Comparison of ENCODE assay signal across 8 cellular contexts in genomic region chr19:15463865-15464371, GRCh38. TPM values are rescaled to one million over a fixed set of nuclear protein-coding genes. Genes with fewer than 3 reads are reported as not detected.
A peak's percentile ranks its signal among the peaks of the same experiment; 100 is the strongest.
DNase-seq lines count a peak whose midpoint lies in the region; ATAC-seq, FAIRE-seq and TF ChIP-seq lines count a peak whose summit lies in the region.

No MANE protein-coding gene starts in this region.

- H3K23me2 ChIP-seq in H1 (ENCODE audit: low read depth, low read length): peaks cover 2% of the 10 kb centered on the region; the same call in 1 of the 2 replicates

- no peak overlapping the region for H3K4ac ChIP-seq in H1 (replicated peaks; ENCODE audit: insufficient read length, low read depth, low read length)

- ATAC-seq in HG03097 (IDR thresholded peaks at IDR 0.05; ENCODE audit: low FRiP score, unreplicated experiment) (peak; percentile 38), HG03378 (IDR thresholded peaks at IDR 0.05; ENCODE audit: unreplicated experiment) (no peak)

- H3K4me3 ChIP-seq in CD8-positive, alpha-beta memory T cell (ENCODE audit: low read length): peak overlapping the region; percentile 98
- peak overlapping the region in 1 of 4 experiments; percentile 33; a peak in 1 of 8 replicates for H3K4me3 ChIP-seq in H1 (ENCODE audit: extremely low read depth in 1 of 4, insufficient read depth in 2 of 4, low read depth in 3 of 4, low read length in 4 of 4)

- no peak overlapping the region for H2BK15ac ChIP-seq in H1 (ENCODE audit: low read length)

- 0 out of 4 replicates have a peak, but pooled peaks of 1 of the 2 experiments have one; percentile 4 for TF ChIP-seq RAD21 in H1 (IDR thresholded peaks at IDR 0.05 in 1 of 2, conservative IDR thresholded peaks at IDR 0.05 in 1 of 2; ENCODE audit: low read depth in 2 of 2, low read length in 2 of 2)

- no peak overlapping the region; the same call in 1 of the 2 replicates for H2BK12ac ChIP-seq in H1 (ENCODE audit: low read depth, low read length)

- 72% methylated on average over 11 of the region's 25 CpGs; no CpG with 5 or more reads in 1 of the 2 experiments for WGBS in H1 (ENCODE audit: extremely low coverage in 1 of 2, insufficient coverage in 1 of 2, insufficient read length in 1 of 2, insufficient replicate concordance in 2 of 2, low coverage in 1 of 2, low lambda C conversion rate in 2 of 2, missing lambda C conversion rate in 1 of 2), 2 experiments

- no peaks in the 10 kb centered on the region for H3K79me2 ChIP-seq in H1 (ENCODE audit: control insufficient read depth in 1 of 2, insufficient read depth in 2 of 2, low read length in 2 of 2)

- H3K27me3 ChIP-seq in CD8-positive, alpha-beta memory T cell (ENCODE audit: insufficient read depth, low read length, poor library complexity, severe bottlenecking): no peaks in the 10 kb centered on the region
- H3K27me3 ChIP-seq in H1 (replicated peaks in 1 of 4; ENCODE audit: control insufficient read depth in 3 of 4, extremely low read depth in 1 of 4, insufficient read depth in 3 of 4, low read length in 3 of 4): peaks cover 5 to 22% (median 12%) of the 10 kb centered on the region in 4 experiments

- TF ChIP-seq CTCF in H1 (IDR thresholded peaks at IDR 0.05; ENCODE audit: control extremely low read depth in 1 of 3, insufficient read depth in 1 of 3, low read depth in 1 of 3, low read length in 3 of 3): peak in 2 of 3 experiments; percentile 1 to 8; a peak in 2 of 4 replicates

- peaks cover 26% of the 10 kb centered on the region for H3K36me3 ChIP-seq in CD8-positive, alpha-beta memory T cell (ENCODE audit: insufficient read depth, low read length)
- H3K36me3 ChIP-seq in H1 (ENCODE audit: control insufficient read depth in 2 of 4, insufficient read depth in 4 of 4, low read length in 3 of 4): no peaks in the 10 kb centered on the region

- TF ChIP-seq EP300 in H1 (IDR thresholded peaks at IDR 0.05; ENCODE audit: borderline replicate concordance in 1 of 2, low read depth in 2 of 2, low read length in 2 of 2): no peak

- H2AK5ac ChIP-seq in H1 (ENCODE audit: low read depth, low read length): no peak overlapping the region

- no peak overlapping the region for H2AFZ ChIP-seq in H1 (ENCODE audit: low read length)

- H3K14ac ChIP-seq in H1 (ENCODE audit: insufficient read length): no peak overlapping the region

- H3K4me2 ChIP-seq in H1 (ENCODE audit: insufficient read depth in 1 of 2, low read depth in 2 of 2, low read length in 2 of 2): peak overlapping the region in 1 of 2 experiments; percentile 9; a peak in 2 of 4 replicates

- no peak overlapping the region for H3K23ac ChIP-seq in H1 (ENCODE audit: insufficient read length)

- H3K18ac ChIP-seq in H1 (ENCODE audit: extremely low read depth, low read length): no peak overlapping the region

- peaks cover 0 to 44% (median 2%) of the 10 kb centered on the region in 3 donors for H3K36me3 Mint-ChIP-seq in CD8-positive, alpha-beta memory T cell

- peaks cover under 1 to 5% of the 10 kb centered on the region in 2 experiments for H4K20me1 ChIP-seq in H1 (replicated peaks in 1 of 2; ENCODE audit: control insufficient read depth in 1 of 2, insufficient read depth in 2 of 2, low read length in 2 of 2)

- CTCF ChIA-PET in CD8-positive, alpha-beta memory T cell (lab: Charles Lee): interaction anchor here (0.8 to 5.4 kb wide), 6 partner anchors 12 to 92 kb away, joined by 3 to 35 read pairs (median 16); partner anchors contain the start of gene AKAP8L
- CTCF ChIA-PET in H1 (lab: Charles Lee; ENCODE audit: partially characterized antibody): interaction anchor here (1.1 to 4.5 kb wide), 2 partner anchors 9 to 33 kb away, joined by 3 to 25 read pairs; no protein-coding TSS in a partner anchor

- peak overlapping the region; percentile 92 to 99 (median 97) for H3K4me3 Mint-ChIP-seq in CD8-positive, alpha-beta memory T cell

- H3K27me3 Mint-ChIP-seq in CD8-positive, alpha-beta memory T cell: peaks cover 0 to under 1% of the 10 kb centered on the region in 2 donors

- H3K79me1 ChIP-seq in H1 (ENCODE audit: low read depth, low read length): no peaks in the 10 kb centered on the region

- no peak overlapping the region for H4K91ac ChIP-seq in H1 (replicated peaks; ENCODE audit: insufficient read length, low read length)

- peaks cover 55 to 74% (median 71%) of the 10 kb centered on the region in 3 donors for H3K4me1 Mint-ChIP-seq in CD8-positive, alpha-beta memory T cell

- H3K27ac ChIP-seq in CD8-positive, alpha-beta memory T cell (ENCODE audit: low read depth, low read length): peak overlapping the region; percentile 80
- H3K27ac ChIP-seq in H1 (ENCODE audit: low read depth, low read length): no peak overlapping the region

- H3K9me3 ChIP-seq in CD8-positive, alpha-beta memory T cell (ENCODE audit: low read length): no peaks in the 10 kb centered on the region
- H3K9me3 ChIP-seq in H1 (ENCODE audit: insufficient read depth in 2 of 2, low read depth in 1 of 2, low read length in 1 of 2): no peaks in the 10 kb centered on the region

- no peak overlapping the region for H4K5ac ChIP-seq in H1 (ENCODE audit: insufficient read length, low read depth, low read length)

- H2BK5ac ChIP-seq in H1 (ENCODE audit: low read depth, low read length): no peak overlapping the region

- H3K56ac ChIP-seq in H1 (replicated peaks; ENCODE audit: insufficient read length, low read depth, low read length): no peak overlapping the region

- H2BK20ac ChIP-seq in H1 (ENCODE audit: low read length): no peak overlapping the region

- H2BK120ac ChIP-seq in H1 (replicated peaks; ENCODE audit: low read depth, low read length): no peak overlapping the region

- H4K8ac ChIP-seq in H1 (ENCODE audit: extremely low read depth, insufficient read depth, low read length): peak overlapping the region; percentile 79; the same call in 1 of the 2 replicates

- no peaks in the 10 kb centered on the region for H3K9me3 Mint-ChIP-seq in CD8-positive, alpha-beta memory T cell

- no peak overlapping the region for H3K9ac ChIP-seq in H1 (replicated peaks in 1 of 4; ENCODE audit: extremely low read depth in 1 of 4, low read depth in 3 of 4, low read length in 3 of 4)

- peak; percentile 66 to 86 (median 80) for DNase-seq in CD8-positive, alpha-beta memory T cell
- DNase-seq in activated CD4-positive, alpha-beta T cell treated with anti-CD3 and anti-CD28 coated beads for 48 hours: peak; percentile 84
- no peak for DNase-seq in H1 (ENCODE audit: low read depth in 1 of 2, low spot score in 2 of 2)
- DNase-seq in stimulated activated CD4-positive, alpha-beta T cell treated with anti-CD3 and anti-CD28 coated beads, Interleukin-4, amount 100 ng/mL, for 4 hours: peak; percentile 62 to 70
- no peak for DNase-seq in SW480 (ENCODE audit: low spot score)
- no peak for DNase-seq in NCI-H446 treated with DMSO at 0.1 percent for 48 hours (lab: John Stamatoyannopoulos, UW)

- POLR2A ChIA-PET in CD8-positive, alpha-beta memory T cell (lab: Charles Lee): interaction anchor here (0.6 to 3.1 kb wide), 11 partner anchors 9 to 92 kb away, joined by 3 to 18 read pairs (median 7); partner anchors contain the start of genes AKAP8, AKAP8L and WIZ
- POLR2A ChIA-PET in H1 (lab: Charles Lee; ENCODE audit: partially characterized antibody): no interaction called here

- peak overlapping the region; percentile 91 to 99 (median 97) for H3K27ac Mint-ChIP-seq in CD8-positive, alpha-beta memory T cell

- no peak for FAIRE-seq in H1 (lab: Jason Lieb, UNC)

- H3K4me1 ChIP-seq in CD8-positive, alpha-beta memory T cell (ENCODE audit: insufficient read depth, low read length): peaks cover 74% of the 10 kb centered on the region
- H3K4me1 ChIP-seq in H1 (replicated peaks in 1 of 4; ENCODE audit: control insufficient read depth in 3 of 4, insufficient read depth in 4 of 4, low read length in 3 of 4): 0 out of 7 replicates have a peak, but pooled peaks cover 0 to 2% (median 0%) of the 10 kb centered on the region in 4 experiments

- TF ChIP-seq POLR2A in H1 (IDR thresholded peaks at IDR 0.05; ENCODE audit: control extremely low read depth in 1 of 2, low read depth in 2 of 2, low read length in 2 of 2): no peak

RNA-seq across cellular contexts. Expression of gene RASAL3, which starts 0.4 kb away (rescaled TPM):
- total RNA-seq in CD8-positive, alpha-beta memory T cell: 100 to 1,000 TPM; 120 to 125 TPM
- polyA plus RNA-seq in CD8-positive, alpha-beta memory T cell: 144 TPM
- 0.19 TPM in 2 replicates for total RNA-seq in H1 (2021; fragmentation: NEBNext Ultra II Directional; extraction: Animal tissue kit (Norgen Biotek cat#: 25700))
- polyA plus RNA-seq in H1 (2011; rRNA removed): 0.63 and 2.4 TPM in 2 replicates
- 0.57 TPM for polyA plus RNA-seq in H1 (2011; cell fraction: cytosol; rRNA removed)
- 2.5 TPM for polyA plus RNA-seq in H1 (2011; cell fraction: nucleus; rRNA removed)
- 0.20 to 0.94 TPM (median 0.53 TPM) in 4 replicates for polyA plus RNA-seq in H1 (2012, experiment 1 of 2)
- polyA plus RNA-seq in H1 (2012, experiment 2 of 2): 0.47 TPM
- polyA plus RNA-seq in H1 (2013, experiment 1 of 2): 0.67 TPM
- 0.64 TPM for polyA plus RNA-seq in H1 (2013, experiment 2 of 2)
- polyA minus RNA-seq in H1 (2011; rRNA and poly(A)+ RNA removed): 0.16 TPM in 1 of 2 replicates, not detected in the other
- not detected for polyA minus RNA-seq in H1 (2011; cell fraction: cytosol; rRNA and poly(A)+ RNA removed)
- polyA minus RNA-seq in H1 (2011; cell fraction: nucleus; rRNA and poly(A)+ RNA removed): 0.50 TPM

RNA-seq across cellular contexts. Expression of gene WIZ, which starts 14.2 kb away (rescaled TPM):
- 10 to 100 TPM; 28.9 to 31.2 TPM for total RNA-seq in CD8-positive, alpha-beta memory T cell
- 1.8 TPM for polyA plus RNA-seq in CD8-positive, alpha-beta memory T cell
- 33.2 and 34.4 TPM in 2 replicates for total RNA-seq in H1 (2021; fragmentation: NEBNext Ultra II Directional; extraction: Animal tissue kit (Norgen Biotek cat#: 25700))
- polyA plus RNA-seq in H1 (2011; rRNA removed): 12.5 and 22.7 TPM in 2 replicates
- 11.9 TPM for polyA plus RNA-seq in H1 (2011; cell fraction: cytosol; rRNA removed)
- 33.7 TPM for polyA plus RNA-seq in H1 (2011; cell fraction: nucleus; rRNA removed)
- polyA plus RNA-seq in H1 (2012, experiment 1 of 2): 19.0 to 28.5 TPM (median 25.3 TPM) in 4 replicates
- polyA plus RNA-seq in H1 (2012, experiment 2 of 2): 19.5 TPM
- polyA plus RNA-seq in H1 (2013, experiment 1 of 2): 21.0 TPM
- polyA plus RNA-seq in H1 (2013, experiment 2 of 2): 20.8 TPM
- 4.1 and 4.7 TPM in 2 replicates for polyA minus RNA-seq in H1 (2011; rRNA and poly(A)+ RNA removed)
- 16.7 TPM for polyA minus RNA-seq in H1 (2011; cell fraction: cytosol; rRNA and poly(A)+ RNA removed)
- 12.7 TPM for polyA minus RNA-seq in H1 (2011; cell fraction: nucleus; rRNA and poly(A)+ RNA removed)

RNA-seq across cellular contexts. Expression of gene PGLYRP2, which starts 15.4 kb away (rescaled TPM):
- under 1 TPM in 1 of 2 experiments, not detected in 1; 0.13 TPM for total RNA-seq in CD8-positive, alpha-beta memory T cell
- 0.49 TPM for polyA plus RNA-seq in CD8-positive, alpha-beta memory T cell
- not detected in 2 replicates for total RNA-seq in H1 (2021; fragmentation: NEBNext Ultra II Directional; extraction: Animal tissue kit (Norgen Biotek cat#: 25700))
- not detected in 2 replicates for polyA plus RNA-seq in H1 (2011; rRNA removed)
- not detected for polyA plus RNA-seq in H1 (2011; cell fraction: cytosol; rRNA removed)
- not detected for polyA plus RNA-seq in H1 (2011; cell fraction: nucleus; rRNA removed)
- not detected in 4 replicates for polyA plus RNA-seq in H1 (2012, experiment 1 of 2)
- polyA plus RNA-seq in H1 (2012, experiment 2 of 2): not detected
- polyA plus RNA-seq in H1 (2013, experiment 1 of 2): 0.02 TPM
- not detected for polyA plus RNA-seq in H1 (2013, experiment 2 of 2)
- polyA minus RNA-seq in H1 (2011; rRNA and poly(A)+ RNA removed): not detected in 2 replicates
- polyA minus RNA-seq in H1 (2011; cell fraction: cytosol; rRNA and poly(A)+ RNA removed): not detected
- polyA minus RNA-seq in H1 (2011; cell fraction: nucleus; rRNA and poly(A)+ RNA removed): not detected

RNA-seq across cellular contexts. Expression of gene CYP4F22, which starts 44.4 kb away (rescaled TPM):
- total RNA-seq in CD8-positive, alpha-beta memory T cell: under 1 TPM; 0.71 to 0.79 TPM
- 5.1 TPM for polyA plus RNA-seq in CD8-positive, alpha-beta memory T cell
- not detected in 2 replicates for total RNA-seq in H1 (2021; fragmentation: NEBNext Ultra II Directional; extraction: Animal tissue kit (Norgen Biotek cat#: 25700))
- polyA plus RNA-seq in H1 (2011; rRNA removed): not detected in 2 replicates
- 0.04 TPM for polyA plus RNA-seq in H1 (2011; cell fraction: cytosol; rRNA removed)
- polyA plus RNA-seq in H1 (2011; cell fraction: nucleus; rRNA removed): not detected
- polyA plus RNA-seq in H1 (2012, experiment 1 of 2): not detected in 4 replicates
- not detected for polyA plus RNA-seq in H1 (2012, experiment 2 of 2)
- 2.5 TPM for polyA plus RNA-seq in H1 (2013, experiment 1 of 2)
- polyA plus RNA-seq in H1 (2013, experiment 2 of 2): 2.9 TPM
- 0.07 TPM in 1 of 2 replicates, not detected in the other for polyA minus RNA-seq in H1 (2011; rRNA and poly(A)+ RNA removed)
- not detected for polyA minus RNA-seq in H1 (2011; cell fraction: cytosol; rRNA and poly(A)+ RNA removed)
- polyA minus RNA-seq in H1 (2011; cell fraction: nucleus; rRNA and poly(A)+ RNA removed): not detected

RNA-seq across cellular contexts. Expression of gene AKAP8L, which starts 45.1 kb away (rescaled TPM):
- total RNA-seq in CD8-positive, alpha-beta memory T cell: 10 to 100 TPM; 74.5 to 74.9 TPM
- polyA plus RNA-seq in CD8-positive, alpha-beta memory T cell: 69.8 TPM
- 127 and 138 TPM in 2 replicates for total RNA-seq in H1 (2021; fragmentation: NEBNext Ultra II Directional; extraction: Animal tissue kit (Norgen Biotek cat#: 25700))
- 75.1 and 149 TPM in 2 replicates for polyA plus RNA-seq in H1 (2011; rRNA removed)
- 130 TPM for polyA plus RNA-seq in H1 (2011; cell fraction: cytosol; rRNA removed)
- 1,038 TPM for polyA plus RNA-seq in H1 (2011; cell fraction: nucleus; rRNA removed)
- polyA plus RNA-seq in H1 (2012, experiment 1 of 2): 104 to 148 TPM (median 127 TPM) in 4 replicates
- polyA plus RNA-seq in H1 (2012, experiment 2 of 2): 45.6 TPM
- 108 TPM for polyA plus RNA-seq in H1 (2013, experiment 1 of 2)
- 92.0 TPM for polyA plus RNA-seq in H1 (2013, experiment 2 of 2)
- polyA minus RNA-seq in H1 (2011; rRNA and poly(A)+ RNA removed): 112 and 116 TPM in 2 replicates
- 69.8 TPM for polyA minus RNA-seq in H1 (2011; cell fraction: cytosol; rRNA and poly(A)+ RNA removed)
- polyA minus RNA-seq in H1 (2011; cell fraction: nucleus; rRNA and poly(A)+ RNA removed): 218 TPM

Comparison
In these comparisons a context has a peak if more than half of its experiments do, and no peak if none do; other contexts are left out.
1. DNase-seq: peak in CD8-positive, alpha-beta memory T cell (5 of 5), activated CD4-positive, alpha-beta T cell treated with anti-CD3 and anti-CD28 coated beads for 48 hours (single experiment) and stimulated activated CD4-positive, alpha-beta T cell treated with anti-CD3 and anti-CD28 coated beads, Interleukin-4, amount 100 ng/mL, for 4 hours (2 of 2); none in H1 (0 of 2), SW480 (single experiment) and NCI-H446 treated with DMSO at 0.1 percent for 48 hours (single experiment).
2. RNA of gene RASAL3, which starts 0.4 kb away (total RNA-seq): 120 to 125 TPM in CD8-positive, alpha-beta memory T cell; 0.19 TPM in H1; every median in the first group is over 100 times any median in the second.